8 cellular contexts compared by ENCODE assay signal in genomic region chr13:99981115-99982020, GRCh38. TPM values are rescaled to one million over a fixed set of nuclear protein-coding genes. Genes with fewer than 3 reads are reported as not detected.
DNase-seq lines count a peak whose midpoint lies in the region; ATAC-seq and TF ChIP-seq lines count a peak whose summit lies in the region.

Gene ZIC2 (plus strand): TSS chr13:99981784. CDS start chr13:99982065, 281 bp downstream.

- no peak within 1 kb of the TSS for H3K23ac ChIP-seq in IMR-90 (ENCODE audit: low read depth, low read length)

- H2AK9ac ChIP-seq in IMR-90 (replicated peaks; ENCODE audit: low read depth, low read length, poor library complexity), result no peak within 1 kb of the TSS

- no peak within 1 kb of the TSS for H3K9ac ChIP-seq in IMR-90 (ENCODE audit: low read depth, low read length)

- H2BK15ac ChIP-seq in IMR-90 (ENCODE audit: low read depth, low read length), result no peak within 1 kb of the TSS

- no peak for TF ChIP-seq POLR2A in IMR-90 (IDR thresholded peaks at IDR 0.05; ENCODE audit: low read depth, low read length)

- no peak within 1 kb of the TSS for H3K56ac ChIP-seq in IMR-90 (ENCODE audit: extremely low read depth, insufficient read depth, low read length)

- peak within 1 kb of the TSS; percentile 33 for H3K4me3 ChIP-seq in IMR-90 (ENCODE audit: insufficient read depth, low read depth, low read length)
- H3K4me3 ChIP-seq in naive thymus-derived CD4-positive, alpha-beta T cell (ENCODE audit: low read length), result peak within 1 kb of the TSS; percentile 15

- H3K36me3 Mint-ChIP-seq in endothelial cell (ENCODE audit: low read depth, unreplicated experiment), result peaks cover 6% of the 10 kb centered on the region
- peaks cover 0 to 27% (median 3%) of the 10 kb centered on the region in 5 donors for H3K36me3 Mint-ChIP-seq in naive thymus-derived CD4-positive, alpha-beta T cell

- H3K4me2 ChIP-seq in IMR-90 (ENCODE audit: low read depth, low read length), result peak within 1 kb of the TSS; percentile 62

- 2% methylated on average over 26 of the region's 120 CpGs; no CpG with 5 or more reads in 1 of the 2 experiments for WGBS in IMR-90 (ENCODE audit: extremely low coverage in 2 of 2, insufficient read length in 1 of 2), 2 experiments

- H3K4me1 Mint-ChIP-seq in endothelial cell (ENCODE audit: unreplicated experiment), result peaks cover 32% of the 10 kb centered on the region
- H3K4me1 Mint-ChIP-seq in naive thymus-derived CD4-positive, alpha-beta T cell, result peaks cover 0 to 41% (median 28%) of the 10 kb centered on the region in 7 donors

- H3K4me3 Mint-ChIP-seq in endothelial cell (ENCODE audit: unreplicated experiment), result peak within 1 kb of the TSS; percentile 85
- H3K4me3 Mint-ChIP-seq in naive thymus-derived CD4-positive, alpha-beta T cell, result peak within 1 kb of the TSS; percentile 39 to 79 (median 64)

- no peaks in the 10 kb centered on the region; the same call in 1 of the 2 replicates for H3K4me1 ChIP-seq in IMR-90 (ENCODE audit: control insufficient read depth, insufficient read depth, low read length)
- peaks cover 8 to 18% of the 10 kb centered on the region in 2 donors for H3K4me1 ChIP-seq in naive thymus-derived CD4-positive, alpha-beta T cell (ENCODE audit: control insufficient read depth in 2 of 2, insufficient read depth in 2 of 2, low read length in 2 of 2)

- H3K79me1 ChIP-seq in IMR-90 (ENCODE audit: low read depth in 1 of 2, low read length in 2 of 2), result no peaks in the 10 kb centered on the region

- no peak within 1 kb of the TSS for H4K5ac ChIP-seq in IMR-90 (ENCODE audit: low read depth, low read length)

- H3K9me3 ChIP-seq in IMR-90 (ENCODE audit: control insufficient read depth, insufficient read depth, low read length), result peaks cover 18% of the 10 kb centered on the region
- H3K9me3 ChIP-seq in naive thymus-derived CD4-positive, alpha-beta T cell (ENCODE audit: control insufficient read depth in 2 of 3, low read length in 3 of 3), result peaks cover 0 to 38% (median 6%) of the 10 kb centered on the region in 3 experiments

- TF ChIP-seq CTCF in IMR-90 (conservative IDR thresholded peaks at IDR 0.05; ENCODE audit: low read depth, low read length) (no peak), endothelial cell (IDR thresholded peaks at IDR 0.05; ENCODE audit: unreplicated experiment) (no peak)

- H2AK5ac ChIP-seq in IMR-90 (ENCODE audit: low read depth, low read length), result no peak within 1 kb of the TSS

- TF ChIP-seq RAD21 in IMR-90 (IDR thresholded peaks at IDR 0.05; ENCODE audit: low read length), result no peak

- peak within 1 kb of the TSS; percentile 89 for H2AFZ ChIP-seq in IMR-90 (replicated peaks; ENCODE audit: low read length, poor library complexity)

- no peak within 1 kb of the TSS for H4K91ac ChIP-seq in IMR-90 (ENCODE audit: insufficient read depth, low read depth, low read length)

- no peaks in the 10 kb centered on the region for H3K9me1 ChIP-seq in IMR-90 (ENCODE audit: insufficient read depth, low read length)

- H3K9me3 Mint-ChIP-seq in endothelial cell (ENCODE audit: unreplicated experiment), result no peaks in the 10 kb centered on the region
- peaks cover 0 to 58% (median 27%) of the 10 kb centered on the region in 11 donors for H3K9me3 Mint-ChIP-seq in naive thymus-derived CD4-positive, alpha-beta T cell

- in situ Hi-C loops in IMR-90 (cut with MboI; ENCODE audit: low sequenced_read_pairs), result loop anchor here (10.0 kb wide), 1 partner anchor 253 kb away; no protein-coding TSS in a partner anchor

- H3K27ac Mint-ChIP-seq in endothelial cell (ENCODE audit: unreplicated experiment), result no peak within 1 kb of the TSS
- H3K27ac Mint-ChIP-seq in naive thymus-derived CD4-positive, alpha-beta T cell, result peak within 1 kb of the TSS in 8 of 9 donors; percentile 61 to 96 (median 70)

- no peak within 1 kb of the TSS for H2BK120ac ChIP-seq in IMR-90 (ENCODE audit: low read depth, low read length)

- H2BK5ac ChIP-seq in IMR-90 (ENCODE audit: low read depth, low read length, poor library complexity, severe bottlenecking), result no peak within 1 kb of the TSS

- H3K4ac ChIP-seq in IMR-90 (ENCODE audit: low read depth, low read length), result no peak within 1 kb of the TSS

- no peak within 1 kb of the TSS for H3K18ac ChIP-seq in IMR-90 (ENCODE audit: low read depth, low read length)

- peaks cover 30% of the 10 kb centered on the region for H3K27me3 Mint-ChIP-seq in endothelial cell (ENCODE audit: unreplicated experiment)
- peaks cover 49 to 69% (median 54%) of the 10 kb centered on the region in 5 donors for H3K27me3 Mint-ChIP-seq in naive thymus-derived CD4-positive, alpha-beta T cell

- no peak within 1 kb of the TSS for H4K8ac ChIP-seq in IMR-90 (ENCODE audit: low read depth in 2 of 2, low read length in 2 of 2)

- dilution Hi-C loops in IMR-90 (cut with HindIII; ENCODE audit: low sequenced_read_pairs, unreplicated experiment), result no loop called here

- POLR2A ChIA-PET in IMR-90 (lab: Charles Lee; ENCODE audit: unreplicated experiment), result no interaction called here
- POLR2A ChIA-PET in naive thymus-derived CD4-positive, alpha-beta T cell (lab: Charles Lee), result interaction anchor here (1.1 to 1.8 kb wide), 3 partner anchors 11 to 15 kb away, joined by 3 to 8 read pairs (median 4); no protein-coding TSS in a partner anchor

- CTCF ChIA-PET in IMR-90 (lab: Yijun Ruan, JAX), result interaction anchor here (1.0 kb wide), 1 partner anchor 11 kb away, joined by 3 read pairs; no protein-coding TSS in a partner anchor
- CTCF ChIA-PET in naive thymus-derived CD4-positive, alpha-beta T cell (lab: Charles Lee), result interaction anchor here (0.5 kb wide), 1 partner anchor 53 kb away, joined by 3 read pairs; no protein-coding TSS in a partner anchor

- no peaks in the 10 kb centered on the region for H3K36me3 ChIP-seq in IMR-90 (ENCODE audit: control insufficient read depth, insufficient read depth, low read length)
- H3K36me3 ChIP-seq in naive thymus-derived CD4-positive, alpha-beta T cell (ENCODE audit: control insufficient read depth in 2 of 3, insufficient read depth in 3 of 3, low read length in 3 of 3), result no peaks in the 10 kb centered on the region

- no peak within 1 kb of the TSS for H3K14ac ChIP-seq in IMR-90 (replicated peaks; ENCODE audit: low read depth, low read length)

- BruUV-seq in IMR-90 (replicated peaks; lab: Mats Ljungman, UMichigan), result no TSS peak

- no peak within 1 kb of the TSS for H3K27ac ChIP-seq in IMR-90 (ENCODE audit: insufficient read depth, low read length)
- H3K27ac ChIP-seq in naive thymus-derived CD4-positive, alpha-beta T cell (ENCODE audit: low read depth, low read length), result no peak within 1 kb of the TSS

- peaks cover 14% of the 10 kb centered on the region for H4K20me1 ChIP-seq in IMR-90 (ENCODE audit: insufficient read depth, low read length)

- no peak within 1 kb of the TSS for H2BK20ac ChIP-seq in IMR-90 (ENCODE audit: low read depth, low read length)

- DNase-seq in DMS 273 treated with DMSO at 0.1 percent for 48 hours (lab: John Stamatoyannopoulos, UW), result peak; percentile 56
- DNase-seq in IMR-90, result no peak
- peak; percentile 57 for DNase-seq in endothelial cell (ENCODE audit: low spot score)
- DNase-seq in naive thymus-derived CD4-positive, alpha-beta T cell, result peak in 2 of 9 donors; percentile 22 to 32
- DNase-seq in kidney glomerular epithelial cell (lab: John Stamatoyannopoulos, UW), result no peak
- no peak for DNase-seq in DMS114 treated with DMSO at 0.1 percent for 48 hours (lab: John Stamatoyannopoulos, UW; ENCODE audit: unreplicated experiment)
- DNase-seq in NAMALWA (ENCODE audit: low spot score), result no peak

- H3K27me3 ChIP-seq in IMR-90 (ENCODE audit: control insufficient read depth, insufficient read depth, low read length), result peaks cover 88% of the 10 kb centered on the region
- peaks cover 27 to 65% of the 10 kb centered on the region in 2 donors for H3K27me3 ChIP-seq in naive thymus-derived CD4-positive, alpha-beta T cell (ENCODE audit: control insufficient read depth in 2 of 2, insufficient read depth in 2 of 2, low read length in 2 of 2)

- intact Hi-C loops in IMR-90 (cut with micrococcal nuclease), result no loop called here
- intact Hi-C loops in naive thymus-derived CD4-positive, alpha-beta T cell (cut with micrococcal nuclease), result loop anchor here (1.0 to 5.0 kb wide), 3 partner anchors 7 to 484 kb away; no protein-coding TSS in a partner anchor

- ATAC-seq in IMR-90 (ENCODE audit: low read depth), result peak; percentile 15; the same call in 1 of the 2 replicates
- ATAC-seq in SK-N-SH treated with all-trans-retinoic acid at 6 μM for 48 hours, result peak; percentile 5; the same call in 1 of the 3 replicates
- peak; percentile 32 for ATAC-seq in naive thymus-derived CD4-positive, alpha-beta T cell

TF ChIP-seq in IMR-90, 13 proteins besides CTCF, POLR2A, EP300 and RAD21 (continues in another document):
- TF ChIP-seq RCOR1 (IDR thresholded peaks at IDR 0.05; ENCODE audit: insufficient replicate concordance, low read length), result no peak
- no peak for TF ChIP-seq MAFK (IDR thresholded peaks at IDR 0.05; ENCODE audit: low read depth, low read length)
- no peak for TF ChIP-seq RFX5 (IDR thresholded peaks at IDR 0.05; ENCODE audit: low read depth, low read length)
- no peak for TF ChIP-seq SMC3 (IDR thresholded peaks at IDR 0.05; ENCODE audit: low read depth, low read length)
- no peak for TF ChIP-seq FOS (IDR thresholded peaks at IDR 0.05; ENCODE audit: low read depth, low read length)
- no peak for TF ChIP-seq MAZ (IDR thresholded peaks at IDR 0.05; ENCODE audit: borderline replicate concordance, low read depth, low read length)
- TF ChIP-seq NFE2L2 (IDR thresholded peaks at IDR 0.05; ENCODE audit: low read depth, low read length), result no peak
- no peak for TF ChIP-seq CEBPB (IDR thresholded peaks at IDR 0.05; ENCODE audit: low read depth, low read length)

TF ChIP-seq in SK-N-SH treated with all-trans-retinoic acid at 6 μM for 48 hours, 23 proteins besides CTCF, POLR2A, EP300 and RAD21 (continues in another document):
- TF ChIP-seq BACH2 (CRISPR knock-in tag; IDR thresholded peaks at IDR 0.05; ENCODE audit: borderline replicate concordance), result no peak
- TF ChIP-seq OSR1 (CRISPR knock-in tag; IDR thresholded peaks at IDR 0.05), result no peak
- no peak for TF ChIP-seq TCF4 (CRISPR knock-in tag; IDR thresholded peaks at IDR 0.05; ENCODE audit: borderline replicate concordance)
- no peak for TF ChIP-seq CSDC2 (CRISPR knock-in tag; IDR thresholded peaks at IDR 0.05)

RNA-seq across cellular contexts. Expression of gene ZIC2, which starts in this region (rescaled TPM):
- total RNA-seq in IMR-90 (2012; rRNA removed), result not detected in 2 replicates
- polyA plus RNA-seq in IMR-90 (2012; rRNA removed), result not detected in 2 replicates
- not detected in 2 replicates for polyA plus RNA-seq in IMR-90 (2012; cell fraction: cytosol; rRNA removed)
- not detected in 2 replicates for polyA plus RNA-seq in IMR-90 (2012; cell fraction: nucleus; rRNA removed; ENCODE audit: low replicate concordance)
- total RNA-seq in endothelial cell (ENCODE audit: unreplicated experiment), result 3.8 TPM
- total RNA-seq in naive thymus-derived CD4-positive, alpha-beta T cell, result under 1 TPM in 1 of 5 experiments, not detected in 4; 0.51 TPM
- not detected for polyA plus RNA-seq in naive thymus-derived CD4-positive, alpha-beta T cell

Comparison
In these comparisons a context has a peak if more than half of its experiments do, and no peak if none do; other contexts are left out.
1. Peak in ATAC-seq, H3K4me3 ChIP-seq and H3K4me2 ChIP-seq in IMR-90; RNA of the gene not detected or under 1 TPM.
2. Peak in ATAC-seq and H3K4me3 ChIP-seq in naive thymus-derived CD4-positive, alpha-beta T cell; RNA of the gene not detected or under 1 TPM.
3. DNase-seq: peak in DMS 273 treated with DMSO at 0.1 percent for 48 hours (single experiment) and endothelial cell (single experiment); none in IMR-90 (single experiment), kidney glomerular epithelial cell (single experiment), DMS114 treated with DMSO at 0.1 percent for 48 hours (single experiment) and NAMALWA (single experiment).
4. Peak in every context shown above with its lines, with median percentiles within 50 percentile points of each other: ATAC-seq.